In the genomic region with DNA sequence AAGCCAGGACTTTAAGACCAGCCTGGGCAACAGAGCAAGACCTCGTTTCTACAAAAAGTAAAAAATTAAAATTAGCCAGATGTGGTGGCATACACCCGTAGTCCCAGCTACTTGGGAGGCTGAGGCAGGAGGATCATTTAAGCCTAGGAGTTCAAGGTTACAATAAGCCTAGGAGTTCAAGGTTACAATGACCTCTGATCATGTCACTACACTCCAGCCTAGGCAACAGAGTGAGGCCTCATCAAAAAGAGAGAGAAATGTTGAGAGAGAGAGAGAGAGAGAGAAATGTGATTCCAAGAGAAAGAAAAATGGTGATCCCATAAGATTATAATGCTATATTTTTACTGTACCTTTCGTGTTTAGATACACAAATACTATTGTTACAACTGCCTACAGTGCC, we compare ENCODE assay signal across 28 cellular contexts.
"Had no signal": no experiment of that assay in that cellular context is flagged by ENCODE, and none has a peak within 500 bp of the region (broad histone marks: within the 10 kb centered on the region; RNA-seq: fewer than 3 reads in every experiment).

No MANE protein-coding gene starts in this region.

- ATAC-seq: activated CD4-positive, alpha-beta T cell treated with anti-CD3 and anti-CD28 coated beads for 36 hours; gastroesophageal sphincter; left colon; naive thymus-derived CD4-positive, alpha-beta T cell; pancreas; psoas muscle had no signal

- H3K4me3 Mint-ChIP-seq: activated B cell treated with CpG ODN at 0.5 μM for 24 hours; activated CD4-positive, alpha-beta T cell treated with anti-CD3 and anti-CD28 coated beads for 36 hours; activated naive CD4-positive, alpha-beta T cell treated with anti-CD3 and anti-CD28 coated beads, Interleukin-2, amount 50 U/mL, for 24 hours; activated T-helper 1 cell treated with anti-CD3 and anti-CD28 coated beads, Interleukin-12 subunit alpha, Interleukin-12 subunit beta, Interleukin-2, Interleukin-4 antibody, amounts not matched to agents 30 ng/mL and 10 ng/mL and 1 ng/mL, durations not matched to agents 14 hours and 24 hours and 36 hours; brain; naive thymus-derived CD4-positive, alpha-beta T cell; neural crest cell; T-helper 2 cell treated with Interferon-gamma antibody and Interleukin-4, amounts not matched to agents 5 μg/mL and 100 μg/mL, for 36 hours had no signal

- H3K27ac ChIP-seq: ascending aorta, cardiac muscle cell, gastroesophageal sphincter, pancreas, psoas muscle, sigmoid colon, tibial nerve had no signal

- H3K4me1 Mint-ChIP-seq: activated B cell treated with CpG ODN at 0.5 μM for 24 hours; activated naive CD4-positive, alpha-beta T cell treated with anti-CD3 and anti-CD28 coated beads, Interleukin-2, amount 50 U/mL, for 24 hours; brain; neural crest cell had no signal

- H3K27ac Mint-ChIP-seq: activated B cell treated with CpG ODN at 0.5 μM for 24 hours; activated CD4-positive, alpha-beta T cell treated with anti-CD3 and anti-CD28 coated beads for 36 hours; activated naive CD4-positive, alpha-beta T cell treated with anti-CD3 and anti-CD28 coated beads, Interleukin-2, amount 50 U/mL, for 24 hours; activated T-helper 1 cell treated with anti-CD3 and anti-CD28 coated beads, Interleukin-12 subunit alpha, Interleukin-12 subunit beta, Interleukin-2, Interleukin-4 antibody, amounts not matched to agents 30 ng/mL and 10 ng/mL and 1 ng/mL, durations not matched to agents 14 hours and 24 hours and 36 hours; brain; T-helper 2 cell treated with Interferon-gamma antibody and Interleukin-4, amounts not matched to agents 5 μg/mL and 100 μg/mL, for 36 hours had no signal

- H3K4me3 ChIP-seq: ascending aorta, cardiac muscle cell, gastroesophageal sphincter, pancreas, psoas muscle, sigmoid colon, tibial nerve had no signal

- H3K27me3 Mint-ChIP-seq: activated B cell treated with CpG ODN at 0.5 μM for 24 hours; activated CD4-positive, alpha-beta T cell treated with anti-CD3 and anti-CD28 coated beads for 36 hours; activated naive CD4-positive, alpha-beta T cell treated with anti-CD3 and anti-CD28 coated beads, Interleukin-2, amount 50 U/mL, for 24 hours; naive thymus-derived CD4-positive, alpha-beta T cell had no signal

- H3K4me1 ChIP-seq: ascending aorta, gastroesophageal sphincter, pancreas, psoas muscle, sigmoid colon, tibial nerve had no signal

- DNase-seq: activated B cell treated with CpG ODN at 0.5 μM for 24 hours; activated CD4-positive, alpha-beta T cell treated with anti-CD3 and anti-CD28 coated beads for 36 hours; activated CD4-positive, alpha-beta T cell treated with anti-CD3 and anti-CD28 coated beads, Interleukin-2, amount 50 U/mL, for 4 hours; activated gamma-delta T cell treated with Interleukin-2 at 50 U/mL for 16 hours; activated T-cell treated with anti-CD3 and anti-CD28 coated beads for 4 hours; cortex of kidney; hippocampal formation; kidney; left colon; midbrain; naive thymus-derived CD4-positive, alpha-beta T cell; nucleus accumbens; pancreas; psoas muscle; sigmoid colon; small intestine; stimulated activated CD4-positive, alpha-beta T cell treated with anti-CD3 and anti-CD28 coated beads, Interleukin-1b, Interleukin-23, amount 100 ng/mL, for 48 hours; stimulated activated naive CD4-positive, alpha-beta T cell treated with Interleukin-2 at 50 U/mL for 16 hours; T-helper 1 cell had no signal

- H3K27me3 ChIP-seq: ascending aorta, cardiac muscle cell, gastroesophageal sphincter, pancreas, sigmoid colon, tibial nerve had no signal

- H3K9me3 ChIP-seq: ascending aorta, gastroesophageal sphincter, pancreas, psoas muscle, sigmoid colon, tibial nerve had no signal

- H3K9me3 Mint-ChIP-seq: activated B cell treated with CpG ODN at 0.5 μM for 24 hours; activated naive CD4-positive, alpha-beta T cell treated with anti-CD3 and anti-CD28 coated beads, Interleukin-2, amount 50 U/mL, for 24 hours; activated T-helper 1 cell treated with anti-CD3 and anti-CD28 coated beads, Interleukin-12 subunit alpha, Interleukin-12 subunit beta, Interleukin-2, Interleukin-4 antibody, amounts not matched to agents 30 ng/mL and 10 ng/mL and 1 ng/mL, durations not matched to agents 14 hours and 24 hours and 36 hours; brain; naive thymus-derived CD4-positive, alpha-beta T cell; neural crest cell; T-helper 2 cell treated with Interferon-gamma antibody and Interleukin-4, amounts not matched to agents 5 μg/mL and 100 μg/mL, for 36 hours had no signal
